In the genomic region with DNA sequence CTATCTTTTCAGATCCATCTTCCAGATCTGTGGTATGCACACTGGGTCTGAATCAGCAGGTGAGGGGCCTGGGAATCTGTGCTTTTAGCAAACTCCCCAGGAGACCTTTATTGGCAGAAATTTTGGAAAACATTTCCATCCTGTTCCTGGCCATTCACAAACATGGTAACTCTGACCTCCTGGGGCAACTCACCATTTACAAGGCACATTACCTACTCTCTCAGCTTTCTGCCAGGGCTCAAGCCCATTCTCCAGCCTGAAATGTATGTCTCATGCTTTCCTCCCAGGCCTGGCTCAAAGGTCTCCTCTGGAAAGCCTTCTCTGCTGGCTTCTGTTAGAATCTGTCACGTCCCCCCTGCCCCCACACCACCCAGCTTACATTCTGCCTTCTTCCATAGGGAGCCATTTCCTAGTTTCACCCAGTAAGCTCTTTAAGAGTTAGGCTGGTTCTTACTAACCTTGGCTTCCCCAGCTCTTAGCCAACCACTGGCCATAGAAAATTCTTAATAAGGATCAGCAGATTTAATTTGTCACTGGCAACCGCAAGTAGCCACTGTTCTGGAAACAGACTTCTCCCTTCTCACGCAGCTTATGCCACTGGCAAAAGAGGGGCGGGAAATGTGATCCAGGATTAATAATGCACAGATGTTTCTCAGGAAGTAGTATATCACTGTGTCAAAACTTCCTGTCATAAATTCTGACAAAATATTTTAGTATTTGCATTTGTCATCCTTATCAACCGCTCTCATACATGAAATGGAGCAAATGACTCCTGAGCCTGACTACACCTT, we compare ENCODE assay signal across 1 cellular context.
TF ChIP-seq lines count a peak whose summit lies in the region.

No MANE protein-coding gene starts in this region.

TF ChIP-seq in H1, 55 proteins besides CTCF, POLR2A, EP300 and RAD21:
- TF ChIP-seq CREB1 (IDR thresholded peaks at IDR 0.05) = no peak
- TF ChIP-seq GABPA (IDR thresholded peaks at IDR 0.05; ENCODE audit: borderline replicate concordance, insufficient read depth, low read length) = no peak
- TF ChIP-seq SP1 (IDR thresholded peaks at IDR 0.05; ENCODE audit: low read depth, low read length) = no peak
- TF ChIP-seq KDM4A (IDR thresholded peaks at IDR 0.05; ENCODE audit: low read depth, low read length, severe bottlenecking) = no peak
- no peak for TF ChIP-seq CHD1 (IDR thresholded peaks at IDR 0.05; ENCODE audit: low read depth, low read length)
- no peak for TF ChIP-seq BRCA1 (IDR thresholded peaks at IDR 0.05; ENCODE audit: low read depth, low read length)
- TF ChIP-seq POU5F1 (IDR thresholded peaks at IDR 0.05; ENCODE audit: low read depth, low read length) = no peak
- no peak for TF ChIP-seq RNF2 (IDR thresholded peaks at IDR 0.05; ENCODE audit: borderline replicate concordance, low read depth, low read length, missing control alignments, poor library complexity, severe bottlenecking)
- no peak for TF ChIP-seq EZH2 (IDR thresholded peaks at IDR 0.05; ENCODE audit: low read depth, low read length, severe bottlenecking)
- TF ChIP-seq CBX5 (IDR thresholded peaks at IDR 0.05; ENCODE audit: low read depth, low read length) = no peak
- no peak for TF ChIP-seq ASH2L (IDR thresholded peaks at IDR 0.05; ENCODE audit: low read length)
